In the genomic region with DNA sequence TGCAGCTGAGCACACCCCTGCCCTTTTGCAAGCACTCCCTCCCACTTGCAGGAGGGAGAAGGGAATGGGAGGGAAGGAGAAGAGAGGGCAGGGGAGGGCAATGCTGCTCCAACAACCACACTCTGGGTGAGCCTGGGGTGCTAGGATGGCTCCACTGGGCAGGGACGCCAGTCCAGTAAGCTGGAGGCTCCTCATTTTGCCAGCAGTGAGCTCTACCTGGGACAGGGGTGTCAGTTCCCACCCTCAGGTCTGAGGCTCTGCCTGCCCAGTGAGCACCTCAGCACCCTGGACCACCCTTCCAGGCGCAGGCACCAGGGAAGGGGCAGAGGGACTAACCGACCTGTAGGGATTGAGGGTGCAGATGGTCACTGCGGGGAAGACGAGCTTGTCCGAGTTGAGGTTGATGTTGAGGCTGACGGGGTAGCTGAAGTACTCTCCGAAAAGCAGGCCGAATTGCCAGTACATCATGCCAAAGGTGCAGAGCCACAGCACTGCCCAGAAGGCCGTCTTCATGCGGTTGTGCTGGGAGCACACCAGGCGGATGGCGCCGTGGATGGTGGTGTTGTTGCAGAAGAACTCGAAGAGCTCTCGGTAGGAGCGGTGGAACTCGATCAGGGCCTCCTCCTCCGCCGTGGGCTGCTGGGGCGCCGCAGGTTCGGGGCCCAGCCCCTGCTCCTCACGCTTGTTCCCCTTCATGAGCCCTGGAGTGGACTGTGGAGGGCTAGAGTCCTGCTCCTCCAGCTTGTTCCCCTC, we compare ENCODE assay signal across 12 cellular contexts. TPM values are rescaled to one million over a fixed set of nuclear protein-coding genes. Genes with fewer than 3 reads are reported as not detected.
DNase-seq lines count a peak whose midpoint lies in the region; TF ChIP-seq lines count a peak whose summit lies in the region.
"Had no signal": no experiment of that assay in that cellular context is flagged by ENCODE, and none has a peak within 500 bp of the region (broad histone marks: within the 10 kb centered on the region; RNA-seq: fewer than 3 reads in every experiment).

No MANE protein-coding gene starts in this region.

- peak overlapping the region; percentile 69 for H2AK5ac ChIP-seq in mesenchymal stem cell (ENCODE audit: low read length, severe bottlenecking)

- DNase-seq in LNCaP clone FGC (ENCODE audit: low read depth) (no peak), mesenchymal stem cell (no peak), type B pancreatic cell (ENCODE audit: extremely low spot score, unreplicated experiment) (no peak), CD1c-positive myeloid dendritic cell (ENCODE audit: extremely low spot score) (no peak), globus pallidus (ENCODE audit: low spot score) (no peak), NAMALWA (ENCODE audit: low spot score) (no peak)
- DNase-seq: DND-41, SIG-M5, WERI-Rb-1 had no signal

- no peak overlapping the region for H3K4me2 ChIP-seq in mesenchymal stem cell (ENCODE audit: low read length, poor library complexity, severe bottlenecking)

- H3K4me1 ChIP-seq in mesenchymal stem cell (ENCODE audit: control insufficient read depth, insufficient read depth, low read depth, low read length) = peaks cover 58% of the 10 kb centered on the region

- H3K27me3 Mint-ChIP-seq in dendritic cell treated with granulocyte-macrophage colony-stimulating factor and Interleukin-4, amounts not matched to agents 40 ng/mL and 50 ng/mL, for 4 days = peaks cover 2% of the 10 kb centered on the region
- peaks cover 3% of the 10 kb centered on the region for H3K27me3 Mint-ChIP-seq in type B pancreatic cell

- no peaks in the 10 kb centered on the region for H3K9me3 Mint-ChIP-seq in dendritic cell treated with granulocyte-macrophage colony-stimulating factor and Interleukin-4, amounts not matched to agents 40 ng/mL and 50 ng/mL, for 4 days
- no peaks in the 10 kb centered on the region for H3K9me3 Mint-ChIP-seq in type B pancreatic cell

- H2BK12ac ChIP-seq in mesenchymal stem cell (ENCODE audit: low read length in 2 of 2) = peak overlapping the region; percentile 96 to 98

- H2AFZ ChIP-seq in mesenchymal stem cell (ENCODE audit: low read depth, low read length) = no peak overlapping the region

- no peak overlapping the region for H2BK5ac ChIP-seq in mesenchymal stem cell (ENCODE audit: low read depth, low read length, poor library complexity, severe bottlenecking)

- H3K18ac ChIP-seq in mesenchymal stem cell (ENCODE audit: low read depth in 1 of 2, low read length in 2 of 2) = peak overlapping the region; percentile 58 to 77

- no peak overlapping the region for H3K9ac ChIP-seq in mesenchymal stem cell (ENCODE audit: low read length)

- H3K79me1 ChIP-seq in mesenchymal stem cell (replicated peaks; ENCODE audit: low read length, poor library complexity, severe bottlenecking) = no peaks in the 10 kb centered on the region

- H3K27me3 ChIP-seq in mesenchymal stem cell (ENCODE audit: control insufficient read depth in 1 of 2, insufficient read depth in 1 of 2, low read length in 2 of 2) = no peaks in the 10 kb centered on the region
- H3K27me3 ChIP-seq: esophagus muscularis mucosa had no signal

- TF ChIP-seq CTCF in LNCaP clone FGC (IDR thresholded peaks at IDR 0.05; ENCODE audit: control insufficient read depth, extremely low read depth, insufficient read depth) = no peak
- TF ChIP-seq CTCF in type B pancreatic cell (conservative IDR thresholded peaks at IDR 0.05) = no peak

- no peaks in the 10 kb centered on the region for H3K36me3 Mint-ChIP-seq in dendritic cell treated with granulocyte-macrophage colony-stimulating factor and Interleukin-4, amounts not matched to agents 40 ng/mL and 50 ng/mL, for 4 days (ENCODE audit: low read depth)
- H3K36me3 Mint-ChIP-seq in type B pancreatic cell = peaks cover 7% of the 10 kb centered on the region

- H4K91ac ChIP-seq in mesenchymal stem cell (ENCODE audit: low read length) = peak overlapping the region; percentile 95

- no peaks in the 10 kb centered on the region for H3K9me3 ChIP-seq in mesenchymal stem cell (ENCODE audit: control insufficient read depth, low read length)
- H3K9me3 ChIP-seq: esophagus muscularis mucosa had no signal

- peak overlapping the region; percentile 98 for H2BK15ac ChIP-seq in mesenchymal stem cell (ENCODE audit: low read depth, poor library complexity, severe bottlenecking)

- H4K8ac ChIP-seq in mesenchymal stem cell (ENCODE audit: low read length) = peak overlapping the region; percentile 95

- no peak overlapping the region for H3K23ac ChIP-seq in mesenchymal stem cell (ENCODE audit: low read length in 2 of 2)

- H3K4me3 ChIP-seq in LNCaP clone FGC (ENCODE audit: low read depth, low read length) (peak overlapping the region; percentile 58), mesenchymal stem cell (ENCODE audit: insufficient read depth in 1 of 2, low read depth in 1 of 2, low read length in 2 of 2) (no peak overlapping the region)
- H3K4me3 ChIP-seq: K562 had no signal

- H3K14ac ChIP-seq in mesenchymal stem cell (ENCODE audit: low read length in 2 of 2) = peak overlapping the region in 1 of 2 experiments; percentile 73

- intact Hi-C loops in dendritic cell treated with granulocyte-macrophage colony-stimulating factor and Interleukin-4, amounts not matched to agents 40 ng/mL and 50 ng/mL, for 4 days (cut with micrococcal nuclease) = no loop called here

- peaks cover 91% of the 10 kb centered on the region for H3K4me1 Mint-ChIP-seq in dendritic cell treated with granulocyte-macrophage colony-stimulating factor and Interleukin-4, amounts not matched to agents 40 ng/mL and 50 ng/mL, for 4 days (ENCODE audit: low read depth)
- H3K4me1 Mint-ChIP-seq in type B pancreatic cell (ENCODE audit: unreplicated experiment) = peaks cover 28% of the 10 kb centered on the region

- H3K36me3 ChIP-seq in mesenchymal stem cell (ENCODE audit: control insufficient read depth in 1 of 2, insufficient read depth in 2 of 2, low read depth in 1 of 2, low read length in 2 of 2) = no peaks in the 10 kb centered on the region
- H3K36me3 ChIP-seq: esophagus muscularis mucosa, WERI-Rb-1 had no signal

- peak overlapping the region; percentile 79 for H3K27ac Mint-ChIP-seq in dendritic cell treated with granulocyte-macrophage colony-stimulating factor and Interleukin-4, amounts not matched to agents 40 ng/mL and 50 ng/mL, for 4 days
- H3K27ac Mint-ChIP-seq in type B pancreatic cell = peak overlapping the region; percentile 96

- no peak overlapping the region for H3K4me3 Mint-ChIP-seq in dendritic cell treated with granulocyte-macrophage colony-stimulating factor and Interleukin-4, amounts not matched to agents 40 ng/mL and 50 ng/mL, for 4 days
- peak overlapping the region; percentile 83 for H3K4me3 Mint-ChIP-seq in type B pancreatic cell

- no peak overlapping the region for H3K27ac ChIP-seq in mesenchymal stem cell (ENCODE audit: low read length, poor library complexity, severe bottlenecking)

- H3K4ac ChIP-seq in mesenchymal stem cell (ENCODE audit: low read depth in 1 of 2, low read length in 2 of 2) = peak overlapping the region; percentile 8 to 89

- 72% methylated on average over 24 of the region's 24 CpGs for WGBS in mesenchymal stem cell

- H2BK120ac ChIP-seq in mesenchymal stem cell (ENCODE audit: low read depth, low read length) = peak overlapping the region; percentile 89

RNA-seq across cellular contexts. Expression of a gene that starts 1.2 kb away (rescaled TPM):
- 1.7 TPM for polyA plus RNA-seq in mesenchymal stem cell (2013, experiment 1 of 2)
- 1.3 TPM for polyA plus RNA-seq in mesenchymal stem cell (2013, experiment 2 of 2)
- 29.2 and 72.7 TPM in 2 replicates for total RNA-seq in type B pancreatic cell (ENCODE audit: low replicate concordance)

RNA-seq across cellular contexts. Expression of a gene that starts 9.8 kb away (rescaled TPM):
- polyA plus RNA-seq in mesenchymal stem cell (2013, experiment 1 of 2) = 262 TPM
- 265 TPM for polyA plus RNA-seq in mesenchymal stem cell (2013, experiment 2 of 2)
- 18.5 and 98.5 TPM in 2 replicates for total RNA-seq in type B pancreatic cell (ENCODE audit: low replicate concordance)

RNA-seq across cellular contexts. Expression of a gene that starts 32.3 kb away (rescaled TPM):
- polyA plus RNA-seq in mesenchymal stem cell (2013, experiment 1 of 2) = 307 TPM
- 298 TPM for polyA plus RNA-seq in mesenchymal stem cell (2013, experiment 2 of 2)
- 79.1 and 222 TPM in 2 replicates for total RNA-seq in type B pancreatic cell (ENCODE audit: low replicate concordance)
